In the genomic region with DNA sequence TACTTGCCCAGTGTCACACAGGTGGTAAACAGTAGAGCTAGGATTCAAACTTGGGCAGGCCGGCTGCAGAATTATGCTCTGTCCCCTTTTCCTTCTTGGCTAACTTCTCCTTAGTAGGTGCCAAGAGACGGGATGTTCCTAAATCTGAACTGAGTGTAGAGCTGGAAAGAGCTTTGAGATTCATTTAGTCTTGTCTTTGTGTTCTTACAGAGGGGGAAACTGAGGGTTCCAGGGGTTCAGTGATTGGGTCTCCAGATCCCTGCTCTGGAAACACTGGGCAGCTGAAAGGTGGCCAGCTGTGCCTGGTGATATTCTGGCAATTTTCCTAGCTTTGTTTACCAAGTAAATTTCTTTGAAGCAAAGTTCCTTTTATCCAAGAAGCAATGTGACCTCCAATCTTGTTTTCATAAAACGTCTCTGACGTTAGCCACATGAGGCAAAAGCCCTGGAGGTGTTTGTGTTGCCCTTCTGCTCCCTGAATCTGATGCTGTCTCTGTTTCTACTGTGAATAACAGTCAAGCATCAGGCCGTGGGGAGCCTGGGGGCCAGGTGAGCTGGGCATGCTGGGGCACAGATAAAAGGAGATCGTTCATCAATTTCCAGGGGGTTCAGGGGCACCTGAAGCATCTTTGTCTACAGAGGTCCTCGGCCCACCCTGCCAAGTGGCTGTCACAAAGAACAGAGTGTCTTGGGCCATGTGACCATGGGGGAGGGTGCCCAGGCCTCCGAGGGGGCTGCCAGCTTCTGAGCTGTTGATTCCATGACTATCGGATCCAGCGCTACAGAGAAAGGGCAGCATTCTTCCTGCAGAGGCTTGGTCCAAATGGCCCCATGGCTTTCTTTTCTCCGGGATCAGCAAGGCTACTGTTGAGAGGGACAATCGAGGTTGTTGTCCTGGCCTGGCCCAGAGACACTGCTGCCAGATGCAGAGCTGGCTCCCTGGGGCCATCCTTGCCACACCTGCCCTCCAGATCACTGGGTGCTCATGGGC, we compare ENCODE assay signal across 19 cellular contexts.
DNase-seq lines count a peak whose midpoint lies in the region; ATAC-seq and TF ChIP-seq lines count a peak whose summit lies in the region.
"Had no signal": no experiment of that assay in that cellular context is flagged by ENCODE, and none has a peak within 500 bp of the region (broad histone marks: within the 10 kb centered on the region; RNA-seq: fewer than 3 reads in every experiment).

No MANE protein-coding gene starts in this region.

- DNase-seq in M059J (ENCODE audit: low read depth) (peak; percentile 51), caudate nucleus (lab: John Stamatoyannopoulos, UW) (peak; percentile 21 to 97 (median 88)), HUDEP-2 (lab: John Stamatoyannopoulos, UW; ENCODE audit: unreplicated experiment in 76 of 76) (no peak), LoVo (ENCODE audit: low spot score) (no peak), NCI-H82 treated with DMSO at 0.1 percent for 48 hours (lab: John Stamatoyannopoulos, UW; ENCODE audit: unreplicated experiment) (no peak)
- DNase-seq in CD8-positive, alpha-beta T cell, result no peak
- DNase-seq: activated CD4-positive, alpha-beta T cell treated with anti-CD3 and anti-CD28 coated beads for 36 hours; activated CD8-positive, alpha-beta memory T cell treated with anti-CD3 and anti-CD28 coated beads, Interleukin-2, amount 50 U/mL, for 48 hours; activated naive CD4-positive, alpha-beta T cell treated with anti-CD3 and anti-CD28 coated beads, Interleukin-2, amount 10 ng/mL, durations not matched to agents 7 days and 5 days; endodermal cell; mucosa of descending colon; NCI-H1092 treated with DMSO at 0.1 percent for 48 hours; NCI-H2171; stimulated activated naive CD8-positive, alpha-beta T cell treated with anti-CD3 and anti-CD28 coated beads, Interleukin-15, amount 100 ng/mL, for 72 hours; T-helper 17 cell had no signal

- peaks cover 7% of the 10 kb centered on the region for H3K4me1 Mint-ChIP-seq in CD8-positive, alpha-beta T cell (ENCODE audit: low read depth)
- H3K4me1 Mint-ChIP-seq: activated CD4-positive, alpha-beta T cell treated with anti-CD3 and anti-CD28 coated beads for 36 hours had no signal

- H3K27me3 Mint-ChIP-seq in CD8-positive, alpha-beta T cell (ENCODE audit: low read depth), result peaks cover 16% of the 10 kb centered on the region

- peak overlapping the region; percentile 26 to 36 for H3K9ac ChIP-seq in stomach smooth muscle (ENCODE audit: low read length in 2 of 2)

- peak overlapping the region; percentile 97 for H3K27ac ChIP-seq in caudate nucleus (ENCODE audit: low read depth, low read length)
- peak overlapping the region; percentile 97 for H3K27ac ChIP-seq in layer of hippocampus (ENCODE audit: low read depth, low read length)
- peak overlapping the region; percentile 87 for H3K27ac ChIP-seq in stomach smooth muscle (ENCODE audit: low read length)
- H3K27ac ChIP-seq in CD8-positive, alpha-beta T cell (ENCODE audit: low read depth, low read length), result no peak overlapping the region
- H3K27ac ChIP-seq: ovary had no signal

- no peak overlapping the region for H3K27ac Mint-ChIP-seq in CD8-positive, alpha-beta T cell
- H3K27ac Mint-ChIP-seq: activated CD4-positive, alpha-beta T cell treated with anti-CD3 and anti-CD28 coated beads for 36 hours; activated naive CD4-positive, alpha-beta T cell treated with anti-CD3 and anti-CD28 coated beads, Interleukin-2, amount 10 ng/mL, durations not matched to agents 7 days and 5 days; B cell; endodermal cell; stimulated activated naive CD8-positive, alpha-beta T cell treated with anti-CD3 and anti-CD28 coated beads, Interleukin-15, amount 100 ng/mL, for 72 hours; T-helper 17 cell had no signal

- TF ChIP-seq CTCF in CD8-positive, alpha-beta T cell (IDR thresholded peaks at IDR 0.05), result no peak

- POLR2A ChIA-PET in CD8-positive, alpha-beta T cell (lab: Charles Lee), result no interaction called here

- intact Hi-C loops in CD8-positive, alpha-beta T cell (cut with DNase I, micrococcal nuclease), result no loop called here

- peaks cover 34% of the 10 kb centered on the region for H3K4me1 ChIP-seq in stomach smooth muscle (ENCODE audit: control insufficient read depth, insufficient read depth, low read length)
- no peaks in the 10 kb centered on the region for H3K4me1 ChIP-seq in CD8-positive, alpha-beta T cell (ENCODE audit: insufficient read depth, low read length)

- no peaks in the 10 kb centered on the region for H3K36me3 ChIP-seq in stomach smooth muscle (ENCODE audit: control insufficient read depth in 2 of 2, insufficient read depth in 2 of 2, low read length in 2 of 2)
- no peaks in the 10 kb centered on the region for H3K36me3 ChIP-seq in CD8-positive, alpha-beta T cell (ENCODE audit: insufficient read depth, low read length)
- H3K36me3 ChIP-seq: ovary had no signal

- no peaks in the 10 kb centered on the region for H3K27me3 ChIP-seq in layer of hippocampus (ENCODE audit: control insufficient read depth, insufficient read depth, low read length)
- no peaks in the 10 kb centered on the region for H3K27me3 ChIP-seq in stomach smooth muscle (ENCODE audit: control insufficient read depth in 1 of 2, insufficient read depth in 2 of 2, low read length in 2 of 2)
- no peaks in the 10 kb centered on the region for H3K27me3 ChIP-seq in CD8-positive, alpha-beta T cell (ENCODE audit: insufficient read depth, low read length)
- H3K27me3 ChIP-seq: ovary had no signal

- no peak overlapping the region for H3K4me3 Mint-ChIP-seq in CD8-positive, alpha-beta T cell
- H3K4me3 Mint-ChIP-seq: activated CD4-positive, alpha-beta T cell treated with anti-CD3 and anti-CD28 coated beads for 36 hours; activated naive CD4-positive, alpha-beta T cell treated with anti-CD3 and anti-CD28 coated beads, Interleukin-2, amount 10 ng/mL, durations not matched to agents 7 days and 5 days; B cell; endodermal cell; stimulated activated naive CD8-positive, alpha-beta T cell treated with anti-CD3 and anti-CD28 coated beads, Interleukin-15, amount 100 ng/mL, for 72 hours; T-helper 17 cell had no signal

- no peaks in the 10 kb centered on the region for H3K36me3 Mint-ChIP-seq in CD8-positive, alpha-beta T cell
- H3K36me3 Mint-ChIP-seq: activated naive CD4-positive, alpha-beta T cell treated with anti-CD3 and anti-CD28 coated beads, Interleukin-2, amount 10 ng/mL, durations not matched to agents 7 days and 5 days had no signal

- H3K9me3 ChIP-seq in stomach smooth muscle (ENCODE audit: control insufficient read depth in 2 of 2, low read length in 2 of 2), result no peaks in the 10 kb centered on the region
- H3K9me3 ChIP-seq in CD8-positive, alpha-beta T cell (ENCODE audit: low read length), result no peaks in the 10 kb centered on the region
- H3K9me3 ChIP-seq: mucosa of descending colon, ovary had no signal

- CTCF ChIA-PET in CD8-positive, alpha-beta T cell (lab: Charles Lee), result no interaction called here

- H3K9me3 Mint-ChIP-seq in CD8-positive, alpha-beta T cell, result no peaks in the 10 kb centered on the region
- H3K9me3 Mint-ChIP-seq: activated naive CD4-positive, alpha-beta T cell treated with anti-CD3 and anti-CD28 coated beads, Interleukin-2, amount 10 ng/mL, durations not matched to agents 7 days and 5 days; endodermal cell; stimulated activated naive CD8-positive, alpha-beta T cell treated with anti-CD3 and anti-CD28 coated beads, Interleukin-15, amount 100 ng/mL, for 72 hours had no signal

- peak overlapping the region in 1 of 2 donors; percentile 29 for H3K4me3 ChIP-seq in stomach smooth muscle (ENCODE audit: low read length in 2 of 2)
- H3K4me3 ChIP-seq in CD8-positive, alpha-beta T cell (ENCODE audit: low read depth, low read length), result no peak overlapping the region
- H3K4me3 ChIP-seq: mucosa of descending colon, ovary had no signal

- ATAC-seq in CD8-positive, alpha-beta T cell, result no peak
- ATAC-seq: activated CD4-positive, alpha-beta T cell treated with anti-CD3 and anti-CD28 coated beads for 36 hours; mucosa of descending colon; stimulated activated naive CD8-positive, alpha-beta T cell treated with anti-CD3 and anti-CD28 coated beads, Interleukin-15, amount 100 ng/mL, for 72 hours; T-helper 17 cell had no signal

Comparison
In these comparisons a context has a peak if more than half of its experiments do, and no peak if none do; other contexts are left out.
1. DNase-seq: peak in M059J (single experiment) and caudate nucleus (61 of 61); none in HUDEP-2 (0 of 76), CD8-positive, alpha-beta T cell (0 of 7), LoVo (single experiment) and NCI-H82 treated with DMSO at 0.1 percent for 48 hours (single experiment).